In the genomic region with DNA sequence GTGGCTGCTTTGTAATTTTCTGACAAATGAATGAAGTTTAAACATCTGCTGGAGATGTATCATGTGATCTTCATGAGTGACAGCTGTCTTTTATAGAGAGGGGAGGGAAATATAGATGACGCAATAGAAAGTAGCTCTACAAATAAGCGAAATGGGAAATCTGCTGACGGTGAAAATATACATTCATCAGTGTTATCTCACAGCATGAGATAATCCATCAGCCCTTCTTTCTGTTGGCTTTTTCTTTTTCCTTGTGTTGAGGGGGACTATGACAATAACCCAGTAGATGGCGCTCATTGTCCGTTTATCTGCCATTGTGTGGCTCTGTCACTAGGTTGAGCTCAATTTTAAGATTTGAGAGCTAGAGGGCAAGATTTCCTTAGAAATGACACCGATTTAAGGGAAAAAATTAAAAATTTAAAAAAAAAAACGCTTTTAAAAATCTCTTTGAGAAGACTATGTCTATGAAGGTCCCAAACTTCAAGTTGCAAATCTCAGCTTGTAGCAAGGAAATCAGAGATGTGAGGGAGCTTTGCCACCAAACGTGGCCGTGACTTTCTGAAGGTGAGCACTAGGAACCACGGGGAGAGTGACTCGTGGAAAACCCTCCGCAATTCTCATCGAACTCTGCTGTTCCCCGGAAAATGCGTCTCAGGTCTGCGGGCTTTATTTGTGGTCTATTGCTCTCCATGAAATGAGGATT, we compare ENCODE assay signal across 1 cellular context.
TF ChIP-seq lines count a peak whose summit lies in the region.

No MANE protein-coding gene starts in this region.

TF ChIP-seq in WTC11, 78 proteins besides CTCF, POLR2A, EP300 and RAD21 (continued from another document):
- TF ChIP-seq, protein P1, sequence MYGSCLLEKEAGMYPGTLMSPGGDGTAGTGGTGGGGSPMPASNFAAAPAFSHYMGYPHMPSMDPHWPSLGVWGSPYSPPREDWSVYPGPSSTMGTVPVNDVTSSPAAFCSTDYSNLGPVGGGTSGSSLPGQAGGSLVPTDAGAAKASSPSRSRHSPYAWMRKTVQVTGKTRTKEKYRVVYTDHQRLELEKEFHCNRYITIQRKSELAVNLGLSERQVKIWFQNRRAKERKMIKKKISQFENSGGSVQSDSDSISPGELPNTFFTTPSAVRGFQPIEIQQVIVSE (CRISPR knock-in tag; IDR thresholded peaks at IDR 0.05; ENCODE audit: borderline replicate concordance) = no peak
